ENCODE assay signal across 8 cellular contexts in the genomic region with DNA sequence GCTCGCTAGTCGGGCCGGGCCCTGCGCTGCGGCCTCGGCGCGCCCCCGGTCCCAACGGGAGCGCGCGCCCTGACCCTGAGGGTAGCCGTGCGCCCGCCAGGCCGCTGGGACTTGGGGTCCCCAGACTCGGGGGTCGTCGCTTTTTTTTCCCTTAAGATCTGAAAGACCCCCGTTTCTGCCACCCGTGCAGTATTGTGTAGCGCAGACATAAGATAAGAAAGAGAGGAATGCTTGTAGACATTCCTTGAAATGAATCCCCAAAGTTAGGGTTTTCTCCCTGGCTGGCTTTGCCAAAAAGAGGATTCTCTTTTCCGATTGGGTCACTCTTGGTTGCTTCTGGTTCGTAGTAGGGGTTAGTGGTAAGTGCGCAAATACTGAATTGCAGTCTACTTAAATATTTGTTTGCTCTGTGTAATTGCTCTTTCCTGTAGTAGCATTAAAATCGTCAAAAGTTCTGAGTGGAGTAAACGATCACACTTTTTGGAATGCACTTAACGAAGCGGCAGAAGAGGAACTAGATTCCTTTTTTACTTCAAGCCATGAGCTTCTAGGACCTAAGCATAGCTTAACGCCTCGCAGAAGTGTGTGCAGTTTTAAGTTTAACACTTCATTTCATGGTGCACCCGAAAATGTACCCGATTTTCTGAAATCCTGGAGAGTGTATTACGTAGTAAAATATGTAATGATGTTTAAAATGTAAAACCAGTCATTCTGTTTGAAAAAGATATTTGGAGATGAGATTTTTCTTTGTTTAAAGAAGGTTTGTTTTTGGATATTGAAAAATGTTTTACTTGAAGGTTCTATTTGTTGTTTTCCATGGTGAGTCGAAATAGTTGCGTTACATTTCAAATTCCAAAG. TPM values are rescaled to one million over a fixed set of nuclear protein-coding genes. Genes with fewer than 3 reads are reported as not detected.
DNase-seq lines count a peak whose midpoint lies in the region; ATAC-seq and TF ChIP-seq lines count a peak whose summit lies in the region.

No MANE protein-coding gene starts in this region.

- intact Hi-C loops in breast epithelium (cut with DNase I; ENCODE audit: low total_unique reads), result no loop called here
- intact Hi-C loops in right lobe of liver (cut with DNase I), result no loop called here
- intact Hi-C loops in tibial artery (cut with DNase I; ENCODE audit: low total_unique reads), result loop anchor here (2.0 to 10.0 kb wide), 3 partner anchors 187 to 265 kb away; no protein-coding TSS in a partner anchor

- no peaks in the 10 kb centered on the region for H3K9me3 ChIP-seq in breast epithelium
- H3K9me3 ChIP-seq in right lobe of liver, result no peaks in the 10 kb centered on the region
- H3K9me3 ChIP-seq in tibial artery, result no peaks in the 10 kb centered on the region

- peak overlapping the region; percentile 99 to 100 for H3K27ac ChIP-seq in breast epithelium
- H3K27ac ChIP-seq in right lobe of liver, result peak overlapping the region; percentile 97 to 100 (median 99)
- H3K27ac ChIP-seq in tibial artery, result peak overlapping the region; percentile 92 to 98

- TF ChIP-seq CTCF in breast epithelium (IDR thresholded peaks at IDR 0.05) (no peak), right lobe of liver (IDR thresholded peaks at IDR 0.05) (no peak), tibial artery (IDR thresholded peaks at IDR 0.05) (no peak)

- ATAC-seq in HG02610 (IDR thresholded peaks at IDR 0.05; ENCODE audit: unreplicated experiment) (peak; percentile 25), right lobe of liver (peak; percentile 47 to 54 (median 51)), HG03135 (IDR thresholded peaks at IDR 0.05; ENCODE audit: unreplicated experiment) (no peak)

- H3K36me3 ChIP-seq in breast epithelium, result no peaks in the 10 kb centered on the region
- no peaks in the 10 kb centered on the region for H3K36me3 ChIP-seq in right lobe of liver
- H3K36me3 ChIP-seq in tibial artery, result no peaks in the 10 kb centered on the region

- 1% methylated on average over 20 of the region's 37 CpGs for WGBS in right lobe of liver (ENCODE audit: insufficient coverage, low coverage, low lambda C conversion rate, missing lambda C conversion rate)

- H3K27me3 ChIP-seq in breast epithelium (no peaks in the 10 kb centered on the region), right lobe of liver (no peaks in the 10 kb centered on the region), tibial artery (no peaks in the 10 kb centered on the region)

- TF ChIP-seq POLR2A in breast epithelium (IDR thresholded peaks at IDR 0.05) (no peak), right lobe of liver (IDR thresholded peaks at IDR 0.05) (peak; percentile 32)

- H3K4me1 ChIP-seq in breast epithelium, result no peaks in the 10 kb centered on the region
- peaks cover 0 to 30% (median 16%) of the 10 kb centered on the region in 4 donors for H3K4me1 ChIP-seq in right lobe of liver
- peaks cover 0 to 56% (median 34%) of the 10 kb centered on the region in 4 donors for H3K4me1 ChIP-seq in tibial artery

- DNase-seq in NOMO-1 treated with DMSO at 0.1 percent for 48 hours (lab: John Stamatoyannopoulos, UW; ENCODE audit: unreplicated experiment), result peak; percentile 15
- no peak for DNase-seq in NOMO-1 treated with dmso at 0.1 percent for 144 hours (lab: John Stamatoyannopoulos, UW; ENCODE audit: unreplicated experiment)
- peak; percentile 48 for DNase-seq in NCI-H748 (lab: John Stamatoyannopoulos, UW; ENCODE audit: unreplicated experiment)
- DNase-seq in breast epithelium (ENCODE audit: low spot score in 2 of 2), result no peak
- DNase-seq in right lobe of liver, result no peak
- DNase-seq in tibial artery, result no peak

- H3K4me3 ChIP-seq in breast epithelium (peak overlapping the region; percentile 68 to 99 (median 94)), right lobe of liver (peak overlapping the region; percentile 83 to 93 (median 91)), tibial artery (peak overlapping the region; percentile 69 to 93)

RNA-seq across cellular contexts. Expression of a gene that starts 1.3 kb away (rescaled TPM):
- 10 to 100 TPM; 61.6 to 71.4 (median 65.4) TPM for total RNA-seq in breast epithelium
- total RNA-seq in right lobe of liver, result 10 to 100 TPM; 22.3 to 46.3 (median 30.8) TPM

Comparison
In these comparisons a context has a peak if more than half of its experiments do, and no peak if none do; other contexts are left out.
1. DNase-seq: peak in NOMO-1 treated with DMSO at 0.1 percent for 48 hours (single experiment) and NCI-H748 (single experiment); none in NOMO-1 treated with dmso at 0.1 percent for 144 hours (single experiment), breast epithelium (0 of 2), right lobe of liver (0 of 3) and tibial artery (0 of 2).
2. Peak in every context shown above with its lines, with median percentiles within 50 percentile points of each other: H3K27ac ChIP-seq and H3K4me3 ChIP-seq.